8 cellular contexts compared by ENCODE assay signal in genomic region chrX:53287493-53288138, GRCh38. TPM values are rescaled to one million over a fixed set of nuclear protein-coding genes. Genes with fewer than 3 reads are reported as not detected.
DNase-seq lines count a peak whose midpoint lies in the region; ATAC-seq lines count a peak whose summit lies in the region.

No MANE protein-coding gene starts in this region.

- H3K4ac ChIP-seq in neuronal stem cell (ENCODE audit: low read length), result no peak overlapping the region

- H4K91ac ChIP-seq in neuronal stem cell (ENCODE audit: low read depth, low read length, poor library complexity), result no peak overlapping the region

- peaks cover 22 to 23% of the 10 kb centered on the region in 2 donors for H3K4me1 ChIP-seq in neuronal stem cell (ENCODE audit: control insufficient read depth in 2 of 2, insufficient read depth in 1 of 2, low read depth in 1 of 2, low read length in 2 of 2)

- peak overlapping the region; percentile 47 for H3K9ac ChIP-seq in neuronal stem cell (ENCODE audit: low read depth, low read length, poor library complexity)

- H3K18ac ChIP-seq in neuronal stem cell (ENCODE audit: low read length), result peak overlapping the region; percentile 76

- H2BK120ac ChIP-seq in neuronal stem cell (ENCODE audit: low read depth, low read length), result no peak overlapping the region

- no peaks in the 10 kb centered on the region for H3K79me1 ChIP-seq in neuronal stem cell (ENCODE audit: low read depth, low read length)

- DNase-seq in NCI-H446 (lab: John Stamatoyannopoulos, UW) (peak; percentile 74 to 84), fibroblast of peridontal ligament (ENCODE audit: extremely low read depth) (peak; percentile 65), neuronal stem cell (ENCODE audit: low spot score) (no peak), OCI-M2 (lab: John Stamatoyannopoulos, UW; ENCODE audit: unreplicated experiment) (no peak), NCI-H526 (lab: John Stamatoyannopoulos, UW) (no peak)
- peak; percentile 46 to 48 for DNase-seq in activated T-cell treated with anti-CD3 and anti-CD28 coated beads, Interleukin-2, amount 50 U/mL, for 48 hours

- H3K23ac ChIP-seq in neuronal stem cell (ENCODE audit: low read depth, low read length, poor library complexity), result peak overlapping the region; percentile 43

- H3K9me3 ChIP-seq in neuronal stem cell (replicated peaks in 1 of 2; ENCODE audit: control insufficient read depth in 2 of 2, insufficient read depth in 1 of 2, low read depth in 1 of 2, low read length in 2 of 2), result no peaks in the 10 kb centered on the region

- peak overlapping the region; percentile 65 for H4K8ac ChIP-seq in neuronal stem cell (ENCODE audit: low read depth, low read length)

- ATAC-seq in GM18511 (IDR thresholded peaks at IDR 0.05; ENCODE audit: unreplicated experiment), result peak; percentile 63
- no peak for ATAC-seq in HG03571 (IDR thresholded peaks at IDR 0.05; ENCODE audit: unreplicated experiment)

- WGBS in neuronal stem cell (ENCODE audit: extremely low coverage in 2 of 2, insufficient read length in 2 of 2, insufficient replicate concordance in 1 of 2), 2 donors, result no CpG with 5 or more reads among the region's 11 CpGs

- H3K14ac ChIP-seq in neuronal stem cell (ENCODE audit: low read length), result no peak overlapping the region

- H2BK5ac ChIP-seq in neuronal stem cell (ENCODE audit: low read length), result no peak overlapping the region

- peak overlapping the region; percentile 11 for H3K4me2 ChIP-seq in neuronal stem cell (ENCODE audit: insufficient read depth, low read length, poor library complexity, severe bottlenecking)

- H3K27ac ChIP-seq in neuronal stem cell (replicated peaks; ENCODE audit: low read length), result peak overlapping the region; percentile 41

- peak overlapping the region; percentile 76 for H2AFZ ChIP-seq in neuronal stem cell (ENCODE audit: low read length)

- H2BK15ac ChIP-seq in neuronal stem cell (ENCODE audit: low read length), result no peak overlapping the region

- no peaks in the 10 kb centered on the region for H3K27me3 ChIP-seq in neuronal stem cell (ENCODE audit: control insufficient read depth in 3 of 3, insufficient read depth in 3 of 3, low read depth in 1 of 3, low read length in 3 of 3)

- H2AK5ac ChIP-seq in neuronal stem cell (ENCODE audit: low read depth, low read length), result no peak overlapping the region

- H3K36me3 ChIP-seq in neuronal stem cell (replicated peaks in 1 of 2; ENCODE audit: control insufficient read depth in 2 of 2, insufficient read depth in 2 of 2, low read length in 2 of 2), result no peaks in the 10 kb centered on the region

- peak overlapping the region in 1 of 2 donors; percentile 13 for H3K4me3 ChIP-seq in neuronal stem cell (ENCODE audit: low read length in 2 of 2)

- H2BK12ac ChIP-seq in neuronal stem cell (ENCODE audit: low read length), result peak overlapping the region; percentile 94

RNA-seq across cellular contexts. Expression of gene IQSEC2, which starts 6.2 kb away (rescaled TPM):
- polyA plus RNA-seq in neuronal stem cell (2013, experiment 1 of 2), result 12.5 TPM
- polyA plus RNA-seq in neuronal stem cell (2013, experiment 2 of 2), result 13.1 TPM

Comparison
In these comparisons a context has a peak if more than half of its experiments do, and no peak if none do; other contexts are left out.
1. DNase-seq: peak in NCI-H446 (2 of 2), activated T-cell treated with anti-CD3 and anti-CD28 coated beads, Interleukin-2, amount 50 U/mL, for 48 hours (2 of 2) and fibroblast of peridontal ligament (single experiment); none in neuronal stem cell (single experiment), OCI-M2 (single experiment) and NCI-H526 (0 of 2).